13 cellular contexts compared by ENCODE assay signal in the genomic region with DNA sequence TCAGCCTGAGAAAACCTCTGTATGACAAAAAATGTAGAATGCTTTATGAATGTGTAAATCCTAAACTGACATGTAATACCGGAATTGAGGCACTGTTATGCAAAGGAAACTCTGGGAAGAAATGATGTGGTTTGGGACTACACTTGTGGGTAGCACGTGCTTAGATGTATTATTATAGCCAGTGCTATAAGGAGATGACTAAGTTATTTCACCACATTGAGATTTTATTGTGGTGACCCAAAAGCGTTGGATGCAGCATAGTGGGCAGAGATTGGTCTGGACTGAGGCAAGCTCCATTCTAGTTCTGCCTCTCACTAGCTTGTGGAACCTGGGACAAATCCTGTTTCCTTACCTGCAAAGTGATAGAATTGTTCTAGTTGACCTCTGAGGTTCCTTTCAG.
DNase-seq lines count a peak whose midpoint lies in the region; ATAC-seq and TF ChIP-seq lines count a peak whose summit lies in the region.
"Had no signal": no experiment of that assay in that cellular context is flagged by ENCODE, and none has a peak within 500 bp of the region (broad histone marks: within the 10 kb centered on the region; RNA-seq: fewer than 3 reads in every experiment).

No MANE protein-coding gene starts in this region.

- H3K27me3 Mint-ChIP-seq in activated naive CD8-positive, alpha-beta T cell treated with anti-CD3 and anti-CD28 coated beads, Interleukin-2, amount 50 U/mL, for 24 hours, result peaks cover 20% of the 10 kb centered on the region
- peaks cover 18% of the 10 kb centered on the region for H3K27me3 Mint-ChIP-seq in activated naive CD8-positive, alpha-beta T cell treated with anti-CD3 and anti-CD28 coated beads for 36 hours

- no peak overlapping the region for H3K27ac Mint-ChIP-seq in activated naive CD8-positive, alpha-beta T cell treated with anti-CD3 and anti-CD28 coated beads, Interleukin-2, amount 50 U/mL, for 24 hours
- no peak overlapping the region for H3K27ac Mint-ChIP-seq in activated naive CD8-positive, alpha-beta T cell treated with anti-CD3 and anti-CD28 coated beads for 36 hours

- no peaks in the 10 kb centered on the region for H3K9me3 Mint-ChIP-seq in activated naive CD8-positive, alpha-beta T cell treated with anti-CD3 and anti-CD28 coated beads, Interleukin-2, amount 50 U/mL, for 24 hours
- H3K9me3 Mint-ChIP-seq in activated naive CD8-positive, alpha-beta T cell treated with anti-CD3 and anti-CD28 coated beads for 36 hours, result no peaks in the 10 kb centered on the region

- H3K27ac ChIP-seq in epithelial cell of prostate, result no peak overlapping the region
- H3K27ac ChIP-seq: BLaER1 had no signal

- H3K4me1 Mint-ChIP-seq in activated naive CD8-positive, alpha-beta T cell treated with anti-CD3 and anti-CD28 coated beads, Interleukin-2, amount 50 U/mL, for 24 hours, result peaks cover 4% of the 10 kb centered on the region
- H3K4me1 Mint-ChIP-seq in activated naive CD8-positive, alpha-beta T cell treated with anti-CD3 and anti-CD28 coated beads for 36 hours, result no peaks in the 10 kb centered on the region

- no peak overlapping the region for H3K4me3 ChIP-seq in lower leg skin (ENCODE audit: low read depth, poor library complexity, severe bottlenecking)
- H3K4me3 ChIP-seq: BLaER1 had no signal

- TF ChIP-seq POLR2A in lower leg skin (IDR thresholded peaks at IDR 0.05), result no peak

- peak; percentile 57 for ATAC-seq in activated naive CD8-positive, alpha-beta T cell treated with anti-CD3 and anti-CD28 coated beads, Interleukin-2, amount 50 U/mL, for 24 hours
- peak; percentile 55 for ATAC-seq in stimulated activated naive CD8-positive, alpha-beta T cell treated with anti-CD3 and anti-CD28 coated beads, Interleukin-15, Interleukin-2, amounts not matched to agents 100 U/mL and 50 U/mL, for 24 hours
- ATAC-seq in HG03135 (IDR thresholded peaks at IDR 0.05; ENCODE audit: unreplicated experiment), result no peak
- no peak for ATAC-seq in HG02610 (IDR thresholded peaks at IDR 0.05; ENCODE audit: unreplicated experiment)

- H3K4me3 Mint-ChIP-seq in activated naive CD8-positive, alpha-beta T cell treated with anti-CD3 and anti-CD28 coated beads, Interleukin-2, amount 50 U/mL, for 24 hours, result no peak overlapping the region
- no peak overlapping the region for H3K4me3 Mint-ChIP-seq in activated naive CD8-positive, alpha-beta T cell treated with anti-CD3 and anti-CD28 coated beads for 36 hours

- intact Hi-C loops in lower leg skin (cut with DNase I; ENCODE audit: low total_unique reads), result no loop called here

- WGBS in lower leg skin, 2 donors, result 70 to 80% methylated on average over 3 of the region's 3 CpGs

- no peaks in the 10 kb centered on the region for H3K36me3 Mint-ChIP-seq in activated naive CD8-positive, alpha-beta T cell treated with anti-CD3 and anti-CD28 coated beads, Interleukin-2, amount 50 U/mL, for 24 hours (ENCODE audit: low read depth)
- no peaks in the 10 kb centered on the region for H3K36me3 Mint-ChIP-seq in activated naive CD8-positive, alpha-beta T cell treated with anti-CD3 and anti-CD28 coated beads for 36 hours

- TF ChIP-seq CTCF in lower leg skin (IDR thresholded peaks at IDR 0.05), result no peak

- no peak for DNase-seq in activated naive CD8-positive, alpha-beta T cell treated with anti-CD3 and anti-CD28 coated beads, Interleukin-2, amount 50 U/mL, for 24 hours
- no peak for DNase-seq in activated naive CD8-positive, alpha-beta T cell treated with anti-CD3 and anti-CD28 coated beads for 36 hours
- DNase-seq in NCI-H226, result peak; percentile 77
- DNase-seq in epithelial cell of prostate (ENCODE audit: low read depth, low spot score), result peak; percentile 54
- DNase-seq in stimulated activated naive CD8-positive, alpha-beta T cell treated with anti-CD3 and anti-CD28 coated beads, Interleukin-15, Interleukin-2, amounts not matched to agents 100 U/mL and 50 U/mL, for 24 hours, result no peak
- no peak for DNase-seq in lower leg skin (ENCODE audit: low spot score in 2 of 2)
- DNase-seq: aorta; NCI-H345; posterior cingulate gyrus; stimulated activated naive CD4-positive, alpha-beta T cell had no signal

Comparison
In these comparisons a context has a peak if more than half of its experiments do, and no peak if none do; other contexts are left out.
1. ATAC-seq: peak in activated naive CD8-positive, alpha-beta T cell treated with anti-CD3 and anti-CD28 coated beads, Interleukin-2, amount 50 U/mL, for 24 hours (single experiment) and stimulated activated naive CD8-positive, alpha-beta T cell treated with anti-CD3 and anti-CD28 coated beads, Interleukin-15, Interleukin-2, amounts not matched to agents 100 U/mL and 50 U/mL, for 24 hours (single experiment); none in HG03135 (single experiment) and HG02610 (single experiment).
2. DNase-seq: peak in NCI-H226 (single experiment) and epithelial cell of prostate (single experiment); none in activated naive CD8-positive, alpha-beta T cell treated with anti-CD3 and anti-CD28 coated beads, Interleukin-2, amount 50 U/mL, for 24 hours (single experiment), activated naive CD8-positive, alpha-beta T cell treated with anti-CD3 and anti-CD28 coated beads for 36 hours (single experiment), stimulated activated naive CD8-positive, alpha-beta T cell treated with anti-CD3 and anti-CD28 coated beads, Interleukin-15, Interleukin-2, amounts not matched to agents 100 U/mL and 50 U/mL, for 24 hours (single experiment) and lower leg skin (0 of 2).